1 cellular context compared by ENCODE assay signal in genomic region chr5:112976432-112977309, GRCh38.
TF ChIP-seq lines count a peak whose summit lies in the region.

DCP2 (plus strand) TSS chr5:112976798; CDS start chr5:112976934, 136 bp downstream.

TF ChIP-seq in HepG2, 621 proteins besides CTCF, POLR2A, EP300 and RAD21 (continued from another document and continues in another):
- TF ChIP-seq NR2F6 (IDR thresholded peaks at IDR 0.05) (no peak), NR2F6 (CRISPR knock-in tag; IDR thresholded peaks at IDR 0.05) (peak; percentile 5; the same call in 1 of the 2 replicates), ZNF737 (CRISPR knock-in tag; IDR thresholded peaks at IDR 0.05; ENCODE audit: borderline replicate concordance) (no peak), ZNF710 (CRISPR knock-in tag; IDR thresholded peaks at IDR 0.05; ENCODE audit: borderline replicate concordance) (peak; percentile 12; the same call in 1 of the 2 replicates), ZNF280D (CRISPR knock-in tag; IDR thresholded peaks at IDR 0.05) (peak; percentile 90), ZSCAN22 (CRISPR knock-in tag; IDR thresholded peaks at IDR 0.05) (no peak), ASH2L (IDR thresholded peaks at IDR 0.05; ENCODE audit: insufficient read length, low read depth, low read length) (peak; percentile 75), EED (CRISPR knock-in tag; IDR thresholded peaks at IDR 0.05) (no peak), THRA (CRISPR knock-in tag; IDR thresholded peaks at IDR 0.05; ENCODE audit: borderline replicate concordance) (no peak; the same call in 1 of the 2 replicates), ZNF674 (CRISPR knock-in tag; IDR thresholded peaks at IDR 0.05; ENCODE audit: low read depth) (no peak), ZNF431 (CRISPR knock-in tag; IDR thresholded peaks at IDR 0.05; ENCODE audit: borderline replicate concordance, low read depth) (no peak), SIN3B (IDR thresholded peaks at IDR 0.05; ENCODE audit: low read length) (0 out of 2 replicates have a peak, but pooled peaks have one; percentile 5), PHB2 (IDR thresholded peaks at IDR 0.05; ENCODE audit: partially characterized antibody) (no peak), ZNF530 (CRISPR knock-in tag; IDR thresholded peaks at IDR 0.05; ENCODE audit: low read depth) (no peak), HINFP (CRISPR knock-in tag; IDR thresholded peaks at IDR 0.05; ENCODE audit: low read depth) (no peak), PLRG1 (conservative IDR thresholded peaks at IDR 0.05) (no peak), ZNF839 (CRISPR knock-in tag; IDR thresholded peaks at IDR 0.05; ENCODE audit: borderline replicate concordance) (peak; percentile 32; the same call in 1 of the 2 replicates), FOXO4 (CRISPR knock-in tag; conservative IDR thresholded peaks at IDR 0.05) (no peak), GPBP1L1 (CRISPR knock-in tag; IDR thresholded peaks at IDR 0.05) (no peak), ZNF75D (CRISPR knock-in tag; IDR thresholded peaks at IDR 0.05; ENCODE audit: borderline replicate concordance) (no peak), KLF13 (CRISPR knock-in tag; IDR thresholded peaks at IDR 0.05) (no peak), KMT2A (CRISPR knock-in tag; IDR thresholded peaks at IDR 0.05) (peak; percentile 85), HHEX (CRISPR knock-in tag; IDR thresholded peaks at IDR 0.05) (no peak), E2F2 (CRISPR knock-in tag; IDR thresholded peaks at IDR 0.05; ENCODE audit: borderline replicate concordance) (0 out of 2 replicates have a peak, but pooled peaks have one; percentile 52), CAMTA2 (CRISPR knock-in tag; IDR thresholded peaks at IDR 0.05; ENCODE audit: borderline replicate concordance) (no peak), ZBTB38 (CRISPR knock-in tag; IDR thresholded peaks at IDR 0.05) (peak; percentile 12; the same call in 1 of the 2 replicates), AKNA (CRISPR knock-in tag; IDR thresholded peaks at IDR 0.05; ENCODE audit: borderline replicate concordance) (no peak), TBL1XR1 (IDR thresholded peaks at IDR 0.05; ENCODE audit: borderline replicate concordance, low read length, partially characterized antibody) (no peak), ZNF543 (CRISPR knock-in tag; IDR thresholded peaks at IDR 0.05) (no peak), ZMYM4 (CRISPR knock-in tag; IDR thresholded peaks at IDR 0.05) (peak; percentile 95), ATRX (CRISPR knock-in tag; IDR thresholded peaks at IDR 0.05; ENCODE audit: borderline replicate concordance) (no peak), SYNCRIP (IDR thresholded peaks at IDR 0.05; ENCODE audit: insufficient read depth, low read depth, low read length) (no peak), SSRP1 (CRISPR knock-in tag; IDR thresholded peaks at IDR 0.05) (no peak), XBP1 (CRISPR knock-in tag; IDR thresholded peaks at IDR 0.05) (no peak), STAT6 (CRISPR knock-in tag; IDR thresholded peaks at IDR 0.05; ENCODE audit: borderline replicate concordance) (no peak), ZNF598 (CRISPR knock-in tag; IDR thresholded peaks at IDR 0.05; ENCODE audit: borderline replicate concordance) (no peak), HES4 (CRISPR knock-in tag; IDR thresholded peaks at IDR 0.05; ENCODE audit: borderline replicate concordance) (no peak; the same call in 1 of the 2 replicates), ZSCAN5A (CRISPR knock-in tag; IDR thresholded peaks at IDR 0.05; ENCODE audit: borderline replicate concordance) (no peak; the same call in 1 of the 2 replicates)
